14 cellular contexts compared by ENCODE assay signal in genomic region chr11:90098261-90098660, GRCh38. TPM values are rescaled to one million over a fixed set of nuclear protein-coding genes. Genes with fewer than 3 reads are reported as not detected.
DNase-seq lines count a peak whose midpoint lies in the region; TF ChIP-seq lines count a peak whose summit lies in the region.
"Not testable (repeated sequence)": the region's sequence is repeated elsewhere in the genome, so short reads cannot be mapped to it uniquely, and the experiment has no call there.
"Had no signal": no experiment of that assay in that cellular context is flagged by ENCODE, and none has a peak within 500 bp of the region (broad histone marks: within the 10 kb centered on the region; RNA-seq: fewer than 3 reads in every experiment).

No MANE protein-coding gene starts in this region.

- H3K27me3 Mint-ChIP-seq in neural progenitor cell (ENCODE audit: insufficient read depth, low read depth): not testable (repeated sequence)

- H3K79me2 ChIP-seq in neural progenitor cell (ENCODE audit: low read depth): not testable (repeated sequence)

- in situ Hi-C loops in KBM-7 (cut with MboI; ENCODE audit: low pct_unique_long_range_greater_than_20kb, low sequenced_read_pairs): not testable (repeated sequence)

- not testable (repeated sequence) for H3K27ac ChIP-seq in VCaP, neural progenitor cell
- H3K27ac ChIP-seq in dorsolateral prefrontal cortex (peak overlapping the region in 57 of 59 donors; percentile 13 to 97 (median 81)), temporal lobe (ENCODE audit: low read depth, low read length) (peak overlapping the region; percentile 82)

- H3K4me1 Mint-ChIP-seq in neural progenitor cell: not testable (repeated sequence)

- not testable (repeated sequence) for H3K27me3 ChIP-seq in dorsolateral prefrontal cortex, neural progenitor cell

- intact Hi-C loops in dorsolateral prefrontal cortex (cut with DNase I): not testable (repeated sequence)

- DNase-seq in KBM-7 (peak; percentile 1), dorsolateral prefrontal cortex (peak in 6 of 10 donors; percentile 4 to 66 (median 48)), inferior parietal cortex (ENCODE audit: extremely low spot score) (peak; percentile 29), pons (ENCODE audit: low spot score) (peak; percentile 83)
- DNase-seq in neural progenitor cell (ENCODE audit: low spot score): not testable (repeated sequence)

- not testable (repeated sequence) for H2AFZ ChIP-seq in neural progenitor cell (replicated peaks)

- H3K36me3 Mint-ChIP-seq in neural progenitor cell: not testable (repeated sequence)

- H3K27ac Mint-ChIP-seq in neural progenitor cell: peak overlapping the region; percentile 74

- 0 out of 2 replicates have a peak, but pooled peaks have one; percentile 12 for TF ChIP-seq CTCF in VCaP (conservative IDR thresholded peaks at IDR 0.05)
- TF ChIP-seq CTCF in dorsolateral prefrontal cortex (IDR thresholded peaks at IDR 0.05 in 54 of 56, conservative IDR thresholded peaks at IDR 0.05 in 2 of 56; ENCODE audit: low read depth in 1 of 56, partially characterized antibody in 56 of 56): peak in 34 of 56 donors; percentile 9 to 63 (median 30)
- not testable (repeated sequence) for TF ChIP-seq CTCF in neural progenitor cell (IDR thresholded peaks at IDR 0.05)

- not testable (repeated sequence) for H3K9me3 ChIP-seq in neural progenitor cell (ENCODE audit: low read depth)

- not testable (repeated sequence) for H3K9me3 Mint-ChIP-seq in neural progenitor cell

- not testable (repeated sequence) for H3K4me2 ChIP-seq in neural progenitor cell

- H3K4me3 ChIP-seq in dorsolateral prefrontal cortex, neural progenitor cell: not testable (repeated sequence)

- H3K36me3 ChIP-seq in neural progenitor cell: not testable (repeated sequence)

- H3K4me3 Mint-ChIP-seq in neural progenitor cell: not testable (repeated sequence)

- H3K9ac ChIP-seq in neural progenitor cell: not testable (repeated sequence)

- H4K20me1 ChIP-seq in neural progenitor cell (ENCODE audit: low read depth): not testable (repeated sequence)

- not testable (repeated sequence) for H3K4me1 ChIP-seq in neural progenitor cell

- H3F3A ChIP-seq in neural progenitor cell (ENCODE audit: low read depth): not testable (repeated sequence)

RNA-seq across cellular contexts. Expression of gene UBTFL1, which starts 12.5 kb away (rescaled TPM):
- total RNA-seq in dorsolateral prefrontal cortex: not detected
- total RNA-seq in neural progenitor cell (ENCODE audit: low replicate concordance): not detected in 2 replicates
- not detected for total RNA-seq in temporal lobe
- total RNA-seq: A172; CD4-positive, CD25-positive, alpha-beta regulatory T cell; CD8-positive, alpha-beta memory T cell; G401; GM12878; H4; HepG2 had no signal

RNA-seq across cellular contexts. Expression of gene NAALAD2, which starts 36.2 kb away (rescaled TPM):
- total RNA-seq in dorsolateral prefrontal cortex: 10 to 100 TPM; 15.2 to 59.7 (median 33.9) TPM
- total RNA-seq in neural progenitor cell (ENCODE audit: low replicate concordance): 24.6 and 67.1 TPM in 2 replicates
- total RNA-seq in temporal lobe: 6.4 TPM
- total RNA-seq: CD4-positive, CD25-positive, alpha-beta regulatory T cell; CD8-positive, alpha-beta memory T cell; G401; GM12878 had no signal
